In the genomic region with DNA sequence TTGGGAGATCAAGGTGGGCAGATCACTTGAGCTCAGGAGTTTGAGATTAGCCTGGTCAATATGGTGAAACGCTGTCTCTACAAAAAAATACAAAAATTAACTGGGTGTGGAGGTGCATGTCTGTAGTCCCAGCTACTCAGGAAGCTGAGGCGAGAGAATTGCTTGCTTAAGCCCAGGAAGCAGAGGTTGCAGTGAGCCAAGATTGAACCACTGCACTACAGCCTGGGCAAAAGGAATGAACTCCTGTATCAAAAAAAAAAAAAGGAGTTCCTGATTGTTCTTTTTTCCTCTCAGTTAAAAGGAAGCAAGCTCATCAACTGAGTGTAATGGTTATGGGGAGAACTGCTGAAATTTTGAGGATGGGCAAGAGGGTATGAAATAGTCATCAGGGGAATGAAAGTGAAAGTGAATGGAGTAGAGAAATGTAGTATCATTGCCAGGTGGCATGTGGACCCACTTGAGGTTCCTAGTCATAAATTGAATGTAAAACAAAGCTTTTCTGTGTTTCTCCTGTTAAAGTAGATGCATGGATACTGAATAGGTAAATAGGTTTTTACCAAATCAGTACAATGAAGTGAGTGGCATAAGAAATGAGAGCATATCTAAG, we compare ENCODE assay signal across 13 cellular contexts. TPM values are rescaled to one million over a fixed set of nuclear protein-coding genes. Genes with fewer than 3 reads are reported as not detected.
DNase-seq lines count a peak whose midpoint lies in the region; ATAC-seq and TF ChIP-seq lines count a peak whose summit lies in the region.
"Had no signal": no experiment of that assay in that cellular context is flagged by ENCODE, and none has a peak within 500 bp of the region (broad histone marks: within the 10 kb centered on the region; RNA-seq: fewer than 3 reads in every experiment).

No MANE protein-coding gene starts in this region.

- H3K79me2 ChIP-seq in OCI-LY7 (ENCODE audit: insufficient read depth, low read depth, low read length) = no peaks in the 10 kb centered on the region
- H3K79me2 ChIP-seq: parathyroid adenoma had no signal

- peaks cover 13 to 36% (median 22%) of the 10 kb centered on the region in 5 donors for H3K36me3 Mint-ChIP-seq in naive thymus-derived CD4-positive, alpha-beta T cell

- DNase-seq in DMS79 treated with DMSO at 0.1 percent for 48 hours (lab: John Stamatoyannopoulos, UW) (peak; percentile 30), DMS79 (lab: John Stamatoyannopoulos, UW) (no peak), OCI-LY7 (ENCODE audit: low spot score) (peak; percentile 25), NCI-H128 (lab: John Stamatoyannopoulos, UW; ENCODE audit: unreplicated experiment) (no peak), posterior vena cava (ENCODE audit: low spot score) (no peak)
- peak in 6 of 9 donors; percentile 4 to 39 (median 30) for DNase-seq in naive thymus-derived CD4-positive, alpha-beta T cell

- H3K9me3 Mint-ChIP-seq in naive thymus-derived CD4-positive, alpha-beta T cell = no peaks in the 10 kb centered on the region
- H3K9me3 Mint-ChIP-seq: activated naive CD4-positive, alpha-beta T cell treated with anti-CD3 and anti-CD28 coated beads, Interleukin-2, amount 50 U/mL, for 24 hours; IgD-negative memory B cell had no signal

- no TSS peak for BruUV-seq in OCI-LY7 (replicated peaks; lab: Mats Ljungman, UMichigan)

- no peak overlapping the region for H3K27ac ChIP-seq in OCI-LY7 (ENCODE audit: low read depth, low read length, poor library complexity, severe bottlenecking)
- peak overlapping the region; percentile 53 for H3K27ac ChIP-seq in naive thymus-derived CD4-positive, alpha-beta T cell (ENCODE audit: low read depth, low read length)
- H3K27ac ChIP-seq in gastroesophageal sphincter = no peak overlapping the region
- H3K27ac ChIP-seq: 22Rv1, parathyroid adenoma, SK-N-MC had no signal

- intact Hi-C loops in OCI-LY7 (cut with micrococcal nuclease; ENCODE audit: unreplicated experiment) = loop anchor here (5.0 kb wide), 1 partner anchor 238 kb away; no protein-coding TSS in a partner anchor
- intact Hi-C loops in naive thymus-derived CD4-positive, alpha-beta T cell (cut with micrococcal nuclease) = loop anchor here (1.0 to 10.0 kb wide), 5 partner anchors 36 to 360 kb away; a partner anchor contains a TSS
- intact Hi-C loops in posterior vena cava (cut with DNase I) = no loop called here

- no peak overlapping the region for H2AFZ ChIP-seq in OCI-LY7 (ENCODE audit: low read length)
- H2AFZ ChIP-seq: parathyroid adenoma had no signal

- no peak for TF ChIP-seq EP300 in gastroesophageal sphincter (IDR thresholded peaks at IDR 0.05)

- no peak overlapping the region for H3K4me3 Mint-ChIP-seq in naive thymus-derived CD4-positive, alpha-beta T cell
- H3K4me3 Mint-ChIP-seq: activated naive CD4-positive, alpha-beta T cell treated with anti-CD3 and anti-CD28 coated beads, Interleukin-2, amount 50 U/mL, for 24 hours; IgD-negative memory B cell had no signal

- H3K27me3 Mint-ChIP-seq in naive thymus-derived CD4-positive, alpha-beta T cell = no peaks in the 10 kb centered on the region
- H3K27me3 Mint-ChIP-seq: activated naive CD4-positive, alpha-beta T cell treated with anti-CD3 and anti-CD28 coated beads, Interleukin-2, amount 50 U/mL, for 24 hours; IgD-negative memory B cell had no signal

- TF ChIP-seq CTCF in OCI-LY7 (conservative IDR thresholded peaks at IDR 0.05; ENCODE audit: low read length) = no peak
- TF ChIP-seq CTCF in gastroesophageal sphincter (IDR thresholded peaks at IDR 0.05) = no peak

- peak; percentile 83 for ATAC-seq in HG02610 (IDR thresholded peaks at IDR 0.05; ENCODE audit: unreplicated experiment)
- peak; percentile 73 for ATAC-seq in naive thymus-derived CD4-positive, alpha-beta T cell
- ATAC-seq in gastroesophageal sphincter = no peak

- H4K20me1 ChIP-seq in OCI-LY7 (ENCODE audit: insufficient read depth, low read length) = no peaks in the 10 kb centered on the region

- peaks cover 0 to 6% (median 0%) of the 10 kb centered on the region in 7 donors for H3K4me1 Mint-ChIP-seq in naive thymus-derived CD4-positive, alpha-beta T cell
- H3K4me1 Mint-ChIP-seq: activated naive CD4-positive, alpha-beta T cell treated with anti-CD3 and anti-CD28 coated beads, Interleukin-2, amount 50 U/mL, for 24 hours had no signal

- no peaks in the 10 kb centered on the region for H3K27me3 ChIP-seq in naive thymus-derived CD4-positive, alpha-beta T cell (ENCODE audit: control insufficient read depth in 2 of 2, insufficient read depth in 2 of 2, low read length in 2 of 2)
- H3K27me3 ChIP-seq in gastroesophageal sphincter = no peaks in the 10 kb centered on the region

- peak overlapping the region; percentile 37; the same call in 1 of the 2 replicates for H3K4me2 ChIP-seq in OCI-LY7 (ENCODE audit: low read length)

- CTCF ChIA-PET in OCI-LY7 (lab: Charles Lee; ENCODE audit: unreplicated experiment) = no interaction called here
- CTCF ChIA-PET in naive thymus-derived CD4-positive, alpha-beta T cell (lab: Charles Lee) = interaction anchor here (0.6 to 1.4 kb wide), 4 partner anchors 22 to 241 kb away, joined by 3 to 6 read pairs (median 3); a partner anchor contains a TSS

- 48 to 50% methylated on average over 1 to 2 of the region's 2 CpGs for WGBS in gastroesophageal sphincter (ENCODE audit: low coverage in 1 of 2), 2 donors

- POLR2A ChIA-PET in OCI-LY7 (lab: Charles Lee) = interaction anchor here (1.0 to 1.6 kb wide), 3 partner anchors 11 to 33 kb away, joined by 3 to 6 read pairs (median 4); no protein-coding TSS in a partner anchor
- POLR2A ChIA-PET in naive thymus-derived CD4-positive, alpha-beta T cell (lab: Charles Lee) = interaction anchor here (2.9 kb wide), 1 partner anchor 36 kb away, joined by 20 read pairs; a partner anchor contains a TSS

- H3K36me3 ChIP-seq in OCI-LY7 (ENCODE audit: insufficient read depth, low read length) = peaks cover 89% of the 10 kb centered on the region
- peaks cover 11 to 36% (median 22%) of the 10 kb centered on the region in 3 experiments for H3K36me3 ChIP-seq in naive thymus-derived CD4-positive, alpha-beta T cell (ENCODE audit: control insufficient read depth in 2 of 3, insufficient read depth in 3 of 3, low read length in 3 of 3)
- peaks cover 7 to 93% of the 10 kb centered on the region in 2 donors for H3K36me3 ChIP-seq in gastroesophageal sphincter

- H3K9me3 ChIP-seq in OCI-LY7 (ENCODE audit: low read length) (no peaks in the 10 kb centered on the region), gastroesophageal sphincter (no peaks in the 10 kb centered on the region)
- no peaks in the 10 kb centered on the region for H3K9me3 ChIP-seq in naive thymus-derived CD4-positive, alpha-beta T cell (ENCODE audit: control insufficient read depth in 2 of 3, low read length in 3 of 3)

- H3K4me3 ChIP-seq in OCI-LY7 (ENCODE audit: low read depth, low read length, poor library complexity, severe bottlenecking) = no peak overlapping the region
- H3K4me3 ChIP-seq in naive thymus-derived CD4-positive, alpha-beta T cell (ENCODE audit: low read length) = peak overlapping the region; percentile 15
- H3K4me3 ChIP-seq in gastroesophageal sphincter = no peak overlapping the region
- H3K4me3 ChIP-seq: SK-N-MC had no signal

- no peaks in the 10 kb centered on the region for H3K9me2 ChIP-seq in OCI-LY7 (ENCODE audit: insufficient read depth, low read length)

- H3K27ac Mint-ChIP-seq in naive thymus-derived CD4-positive, alpha-beta T cell = no peak overlapping the region
- H3K27ac Mint-ChIP-seq: activated naive CD4-positive, alpha-beta T cell treated with anti-CD3 and anti-CD28 coated beads, Interleukin-2, amount 50 U/mL, for 24 hours; IgD-negative memory B cell had no signal

- no peak for TF ChIP-seq POLR2A in gastroesophageal sphincter (IDR thresholded peaks at IDR 0.05)

- H3K4me1 ChIP-seq in OCI-LY7 (ENCODE audit: insufficient read depth, low read length, poor library complexity, severe bottlenecking) (peaks cover 7% of the 10 kb centered on the region), gastroesophageal sphincter (peaks cover 0 to 20% (median 0%) of the 10 kb centered on the region in 3 donors)
- H3K4me1 ChIP-seq in naive thymus-derived CD4-positive, alpha-beta T cell (ENCODE audit: control insufficient read depth in 2 of 2, insufficient read depth in 2 of 2, low read length in 2 of 2) = peaks cover 5 to 12% of the 10 kb centered on the region in 2 donors
- H3K4me1 ChIP-seq: parathyroid adenoma had no signal

RNA-seq across cellular contexts. Expression of a gene that starts 35.6 kb away (rescaled TPM):
- 17.7 and 18.9 TPM in 2 replicates for total RNA-seq in OCI-LY7 (2014; rRNA removed; shearing (Covaris generic))
- total RNA-seq in OCI-LY7 (2022) (37.5 and 39.7 TPM in 2 replicates), posterior vena cava (100 to 1,000 TPM; 105 to 129 TPM), gastroesophageal sphincter (10 to 100 TPM; 58.4 to 81.7 (median 77.3) TPM)
- total RNA-seq in naive thymus-derived CD4-positive, alpha-beta T cell = 10 to 100 TPM; 36.7 to 72.0 (median 49.8) TPM
- 10 to 100 TPM; 22.9 to 24.3 TPM for polyA plus RNA-seq in naive thymus-derived CD4-positive, alpha-beta T cell

Comparison
In these comparisons a context has a peak if more than half of its experiments do, and no peak if none do; other contexts are left out.
1. DNase-seq: peak in DMS79 treated with DMSO at 0.1 percent for 48 hours (single experiment), OCI-LY7 (single experiment) and naive thymus-derived CD4-positive, alpha-beta T cell (6 of 9); none in DMS79 (single experiment), NCI-H128 (single experiment) and posterior vena cava (single experiment).
2. intact Hi-C loops: an anchor here in OCI-LY7 (5.0 kb wide) and naive thymus-derived CD4-positive, alpha-beta T cell (1.0 to 10.0 kb wide); none called in posterior vena cava.